Comparison of ENCODE assay signal across 8 cellular contexts in genomic region chr6:30344191-30344867, GRCh38. TPM values are rescaled to one million over a fixed set of nuclear protein-coding genes. Genes with fewer than 3 reads are reported as not detected.
A peak's percentile ranks its signal among the peaks of the same experiment; 100 is the strongest.
DNase-seq lines count a peak whose midpoint lies in the region; ATAC-seq and TF ChIP-seq lines count a peak whose summit lies in the region.

No MANE protein-coding gene starts in this region.

- peak overlapping the region; percentile 89 to 98 (median 94) for H3K4me3 Mint-ChIP-seq in IgD-negative memory B cell
- peak overlapping the region; percentile 86 to 93 (median 88) for H3K4me3 Mint-ChIP-seq in nephron

- H3K9me3 ChIP-seq in BE2C, result no peaks in the 10 kb centered on the region
- H3K9me3 ChIP-seq in breast epithelium, result no peaks in the 10 kb centered on the region

- peak overlapping the region; percentile 82 for H3K4me3 ChIP-seq in BE2C (ENCODE audit: low read depth, low read length)
- peak overlapping the region in 2 of 3 donors; percentile 74 to 84 for H3K4me3 ChIP-seq in breast epithelium

- peaks cover 15% of the 10 kb centered on the region for H3K36me3 ChIP-seq in BE2C
- no peaks in the 10 kb centered on the region for H3K36me3 ChIP-seq in breast epithelium

- intact Hi-C loops in breast epithelium (cut with DNase I; ENCODE audit: low total_unique reads), result no loop called here

- H3K4me1 Mint-ChIP-seq in IgD-negative memory B cell (peaks cover 14 to 16% (median 14%) of the 10 kb centered on the region in 3 donors), nephron (peaks cover 7% of the 10 kb centered on the region)

- H3K4me1 ChIP-seq in BE2C (no peaks in the 10 kb centered on the region), breast epithelium (no peaks in the 10 kb centered on the region)

- H3K36me3 Mint-ChIP-seq in IgD-negative memory B cell, result peaks cover 6% of the 10 kb centered on the region
- H3K36me3 Mint-ChIP-seq in nephron (ENCODE audit: low read depth), result peaks cover 34% of the 10 kb centered on the region

- H3K27ac ChIP-seq in breast epithelium, result peak overlapping the region; percentile 88 to 95

- TF ChIP-seq CTCF in BE2C (IDR thresholded peaks at IDR 0.05; ENCODE audit: low read depth, low read length), result no peak
- no peak for TF ChIP-seq CTCF in breast epithelium (IDR thresholded peaks at IDR 0.05)
- no peak for TF ChIP-seq CTCF in nephron (IDR thresholded peaks at IDR 0.05; ENCODE audit: unreplicated experiment in 3 of 3)

- DNase-seq in BE2C, result no peak
- no peak for DNase-seq in breast epithelium (ENCODE audit: low spot score in 2 of 2)
- DNase-seq in cortex of kidney (lab: John Stamatoyannopoulos, UW), result no peak
- no peak for DNase-seq in NCI-H1092 treated with DMSO at 0.1 percent for 48 hours (lab: John Stamatoyannopoulos, UW)
- no peak for DNase-seq in Kasumi-1 (lab: John Stamatoyannopoulos, UW)

- peaks cover 1% of the 10 kb centered on the region for H3K27me3 Mint-ChIP-seq in IgD-negative memory B cell
- no peaks in the 10 kb centered on the region for H3K27me3 Mint-ChIP-seq in nephron (ENCODE audit: low read depth)

- no peaks in the 10 kb centered on the region for H3K9me3 Mint-ChIP-seq in IgD-negative memory B cell
- no peaks in the 10 kb centered on the region for H3K9me3 Mint-ChIP-seq in nephron

- no peak for ATAC-seq in GM18520 (IDR thresholded peaks at IDR 0.05; ENCODE audit: unreplicated experiment)

- no peaks in the 10 kb centered on the region for H3K27me3 ChIP-seq in BE2C
- no peaks in the 10 kb centered on the region for H3K27me3 ChIP-seq in breast epithelium

- TF ChIP-seq POLR2A in breast epithelium (IDR thresholded peaks at IDR 0.05), result no peak

- H3K27ac Mint-ChIP-seq in IgD-negative memory B cell, result peak overlapping the region; percentile 10 to 95 (median 89)
- H3K27ac Mint-ChIP-seq in nephron, result peak overlapping the region; percentile 31 to 85 (median 65)

RNA-seq across cellular contexts. Expression of gene RPP21, which starts 0.6 kb away (rescaled TPM):
- 121 TPM for polyA plus RNA-seq in BE2C (2012; ENCODE audit: insufficient read depth, insufficient read length, low read depth)
- 89.1 TPM for polyA plus RNA-seq in IgD-negative memory B cell
- 10 to 100 TPM; 59.0 to 69.6 (median 67.8) TPM for total RNA-seq in breast epithelium

RNA-seq across cellular contexts. Expression of gene TRIM39, which starts 17.6 kb away (rescaled TPM):
- 11.5 TPM for polyA plus RNA-seq in BE2C (2012; ENCODE audit: insufficient read depth, insufficient read length, low read depth)
- 14.1 TPM for polyA plus RNA-seq in IgD-negative memory B cell
- 10 to 100 TPM; 10.8 to 21.2 (median 12.6) TPM for total RNA-seq in breast epithelium
